In genomic region chr15:91306155-91306554, GRCh38 we compare ENCODE assay signal across 21 cellular contexts.
DNase-seq lines count a peak whose midpoint lies in the region; ATAC-seq, FAIRE-seq and TF ChIP-seq lines count a peak whose summit lies in the region.
"Had no signal": no experiment of that assay in that cellular context is flagged by ENCODE, and none has a peak within 500 bp of the region (broad histone marks: within the 10 kb centered on the region; RNA-seq: fewer than 3 reads in every experiment).

No MANE protein-coding gene starts in this region.

- no peaks in the 10 kb centered on the region for H3K79me2 ChIP-seq in DND-41 (ENCODE audit: insufficient read depth, low read length)

- H3K4me2 ChIP-seq in DND-41 (ENCODE audit: insufficient read depth, low read length): no peak overlapping the region
- H3K4me2 ChIP-seq: A549 had no signal

- H3K9ac ChIP-seq in DND-41 (ENCODE audit: low read depth, low read length): no peak overlapping the region
- H3K9ac ChIP-seq: GM23248 had no signal

- TF ChIP-seq POLR2A in H54 (IDR thresholded peaks at IDR 0.05; ENCODE audit: low read depth, low read length): no peak

- intact Hi-C loops in A673 (cut with micrococcal nuclease; ENCODE audit: unreplicated experiment): no loop called here

- H3K4me3 Mint-ChIP-seq in glutamatergic neuron (ENCODE audit: unreplicated experiment): no peak overlapping the region
- H3K4me3 Mint-ChIP-seq: CD8-positive, alpha-beta T cell; HFFc6 had no signal

- DNase-seq in A673 (ENCODE audit: low spot score) (peak; percentile 15), DND-41 (peak; percentile 47), LHCN-M2 (ENCODE audit: low read depth) (peak; percentile 15), myocyte (ENCODE audit: low read depth) (peak; percentile 40), H54 (ENCODE audit: insufficient read length, low spot score) (no peak), glutamatergic neuron (no peak), NCI-H2227 (lab: John Stamatoyannopoulos, UW; ENCODE audit: unreplicated experiment) (no peak)
- DNase-seq: 8988T; C1 segment of cervical spinal cord; Caco-2; CD8-positive, alpha-beta T cell; DMS153; EL; GDM1; GM23248; HFFc6 had no signal

- no peaks in the 10 kb centered on the region for H3K9me3 Mint-ChIP-seq in glutamatergic neuron (ENCODE audit: unreplicated experiment)
- H3K9me3 Mint-ChIP-seq: CD8-positive, alpha-beta T cell; HFFc6 had no signal

- no peaks in the 10 kb centered on the region for H3K36me3 ChIP-seq in A673 (ENCODE audit: insufficient read depth, low read length, poor library complexity, severe bottlenecking)
- H3K36me3 ChIP-seq in DND-41 (ENCODE audit: insufficient read depth, low read length): no peaks in the 10 kb centered on the region
- H3K36me3 ChIP-seq: HAP-1 had no signal

- no peak overlapping the region for H2AFZ ChIP-seq in DND-41 (ENCODE audit: low read depth, low read length)
- H2AFZ ChIP-seq: GM23248 had no signal

- no peaks in the 10 kb centered on the region for H3K27me3 Mint-ChIP-seq in glutamatergic neuron (ENCODE audit: unreplicated experiment)

- TF ChIP-seq CTCF in A673 (conservative IDR thresholded peaks at IDR 0.05; ENCODE audit: low read depth, low read length) (no peak), DND-41 (IDR thresholded peaks at IDR 0.05; ENCODE audit: borderline replicate concordance, extremely low read depth, low read length, poor library complexity, severe bottlenecking) (no peak), glutamatergic neuron (IDR thresholded peaks at IDR 0.05; ENCODE audit: partially characterized antibody, unreplicated experiment) (no peak)

- ATAC-seq in DND-41 (ENCODE audit: insufficient read depth, low read depth): peak; percentile 16; the same call in 1 of the 3 replicates
- ATAC-seq in HG03469 (IDR thresholded peaks at IDR 0.05; ENCODE audit: unreplicated experiment): no peak
- ATAC-seq: A549; CD8-positive, alpha-beta T cell; GM12878 had no signal

- H3K9me3 ChIP-seq in A673 (ENCODE audit: low read depth, low read length, poor library complexity, severe bottlenecking) (no peaks in the 10 kb centered on the region), DND-41 (ENCODE audit: insufficient read depth, low read length, severe bottlenecking) (no peaks in the 10 kb centered on the region)
- H3K9me3 ChIP-seq: A549, Caco-2, HAP-1 had no signal

- H3K4me1 ChIP-seq in A673 (ENCODE audit: insufficient read depth, low read length, poor library complexity, severe bottlenecking) (no peaks in the 10 kb centered on the region), DND-41 (ENCODE audit: insufficient read depth, low read length) (peaks cover 70% of the 10 kb centered on the region)
- H3K4me1 ChIP-seq: A549, Caco-2, HAP-1 had no signal

- H3K4me1 Mint-ChIP-seq in glutamatergic neuron (ENCODE audit: low read depth, unreplicated experiment): no peaks in the 10 kb centered on the region

- FAIRE-seq in H54 (lab: Jason Lieb, UNC): no peak
- FAIRE-seq: A549, GM12878, GM19239 had no signal

- H3K27ac ChIP-seq in A673 (ENCODE audit: low read depth, low read length, poor library complexity, severe bottlenecking) (no peak overlapping the region), DND-41 (ENCODE audit: low read length) (no peak overlapping the region)
- H3K27ac ChIP-seq: A549, GM23248 had no signal

- no peak overlapping the region for H3K27ac Mint-ChIP-seq in glutamatergic neuron (ENCODE audit: unreplicated experiment)
- H3K27ac Mint-ChIP-seq: CD8-positive, alpha-beta T cell; HFFc6 had no signal

- CTCF ChIA-PET in A673 (lab: Charles Lee): no interaction called here

- no peaks in the 10 kb centered on the region for H4K20me1 ChIP-seq in DND-41 (ENCODE audit: insufficient read depth, low read length)

- POLR2A ChIA-PET in A673 (lab: Charles Lee; ENCODE audit: low non-redundant PET): no interaction called here

- H3K36me3 Mint-ChIP-seq in glutamatergic neuron (ENCODE audit: unreplicated experiment): no peaks in the 10 kb centered on the region
- H3K36me3 Mint-ChIP-seq: CD8-positive, alpha-beta T cell had no signal

- no TSS peak for BruUV-seq in A673 (replicated peaks; lab: Mats Ljungman, UMichigan)

- no peaks in the 10 kb centered on the region for H3K27me3 ChIP-seq in A673 (replicated peaks; ENCODE audit: insufficient read depth, low read depth, low read length, poor library complexity)
- H3K27me3 ChIP-seq in DND-41 (ENCODE audit: insufficient read depth, low read length, poor library complexity): no peaks in the 10 kb centered on the region

- H3K4me3 ChIP-seq in A673 (ENCODE audit: low read depth, low read length, poor library complexity, severe bottlenecking) (no peak overlapping the region), DND-41 (ENCODE audit: low read depth in 1 of 2, low read length in 2 of 2) (no peak overlapping the region)
- H3K4me3 ChIP-seq: A549, GM12878, GM23248, HAP-1 had no signal

Comparison
In these comparisons a context has a peak if more than half of its experiments do, and no peak if none do; other contexts are left out.
1. DNase-seq: peak in A673 (single experiment), DND-41 (single experiment), LHCN-M2 (single experiment) and myocyte (single experiment); none in H54 (single experiment), glutamatergic neuron (single experiment) and NCI-H2227 (single experiment).